Comparison of ENCODE assay signal across 3 cellular contexts in the genomic region with DNA sequence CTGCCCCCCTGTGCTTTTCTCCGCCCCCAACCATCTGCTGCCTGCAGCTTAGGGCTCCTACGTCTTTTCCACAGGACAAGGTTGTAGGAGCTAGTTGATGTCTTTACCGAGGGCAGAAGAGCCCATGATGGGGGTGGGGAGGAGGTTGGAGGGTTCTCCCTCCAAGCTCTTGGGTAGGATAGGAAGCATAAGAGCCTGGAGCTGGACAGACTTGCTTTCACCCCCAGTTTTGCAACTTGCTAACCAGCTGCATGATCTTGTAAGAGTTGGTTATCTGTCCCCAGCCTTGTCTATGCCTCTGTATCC.
TF ChIP-seq lines count a peak whose summit lies in the region.

No MANE protein-coding gene starts in this region.

TF ChIP-seq in SK-N-SH, 30 proteins besides CTCF, POLR2A, EP300 and RAD21 (continued from another document):
- TF ChIP-seq, protein P1, sequence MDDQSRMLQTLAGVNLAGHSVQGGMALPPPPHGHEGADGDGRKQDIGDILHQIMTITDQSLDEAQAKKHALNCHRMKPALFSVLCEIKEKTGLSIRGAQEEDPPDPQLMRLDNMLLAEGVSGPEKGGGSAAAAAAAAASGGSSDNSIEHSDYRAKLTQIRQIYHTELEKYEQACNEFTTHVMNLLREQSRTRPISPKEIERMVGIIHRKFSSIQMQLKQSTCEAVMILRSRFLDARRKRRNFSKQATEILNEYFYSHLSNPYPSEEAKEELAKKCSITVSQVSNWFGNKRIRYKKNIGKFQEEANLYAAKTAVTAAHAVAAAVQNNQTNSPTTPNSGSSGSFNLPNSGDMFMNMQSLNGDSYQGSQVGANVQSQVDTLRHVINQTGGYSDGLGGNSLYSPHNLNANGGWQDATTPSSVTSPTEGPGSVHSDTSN (IDR thresholded peaks at IDR 0.05), result no peak
- TF ChIP-seq, protein P2, sequence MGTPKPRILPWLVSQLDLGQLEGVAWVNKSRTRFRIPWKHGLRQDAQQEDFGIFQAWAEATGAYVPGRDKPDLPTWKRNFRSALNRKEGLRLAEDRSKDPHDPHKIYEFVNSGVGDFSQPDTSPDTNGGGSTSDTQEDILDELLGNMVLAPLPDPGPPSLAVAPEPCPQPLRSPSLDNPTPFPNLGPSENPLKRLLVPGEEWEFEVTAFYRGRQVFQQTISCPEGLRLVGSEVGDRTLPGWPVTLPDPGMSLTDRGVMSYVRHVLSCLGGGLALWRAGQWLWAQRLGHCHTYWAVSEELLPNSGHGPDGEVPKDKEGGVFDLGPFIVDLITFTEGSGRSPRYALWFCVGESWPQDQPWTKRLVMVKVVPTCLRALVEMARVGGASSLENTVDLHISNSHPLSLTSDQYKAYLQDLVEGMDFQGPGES (IDR thresholded peaks at IDR 0.05; ENCODE audit: low read depth, low read length), result no peak
- TF ChIP-seq FOSL2 (IDR thresholded peaks at IDR 0.05; ENCODE audit: borderline replicate concordance, low read depth) (no peak), GATA2 (CRISPR knock-in tag; IDR thresholded peaks at IDR 0.05) (no peak), SIN3A (IDR thresholded peaks at IDR 0.05; ENCODE audit: borderline replicate concordance, low read depth, low read length) (no peak), POLR2AphosphoS5 (IDR thresholded peaks at IDR 0.05; ENCODE audit: low read depth, low read length) (no peak), SMC3 (IDR thresholded peaks at IDR 0.05; ENCODE audit: low read depth, low read length) (no peak), EZH2phosphoT487 (IDR thresholded peaks at IDR 0.05; ENCODE audit: borderline replicate concordance, low read depth) (no peak), RCOR1 (IDR thresholded peaks at IDR 0.05; ENCODE audit: low read length) (no peak), RXRA (IDR thresholded peaks at IDR 0.05; ENCODE audit: borderline replicate concordance, low read depth) (no peak)
- TF ChIP-seq, protein P3, sequence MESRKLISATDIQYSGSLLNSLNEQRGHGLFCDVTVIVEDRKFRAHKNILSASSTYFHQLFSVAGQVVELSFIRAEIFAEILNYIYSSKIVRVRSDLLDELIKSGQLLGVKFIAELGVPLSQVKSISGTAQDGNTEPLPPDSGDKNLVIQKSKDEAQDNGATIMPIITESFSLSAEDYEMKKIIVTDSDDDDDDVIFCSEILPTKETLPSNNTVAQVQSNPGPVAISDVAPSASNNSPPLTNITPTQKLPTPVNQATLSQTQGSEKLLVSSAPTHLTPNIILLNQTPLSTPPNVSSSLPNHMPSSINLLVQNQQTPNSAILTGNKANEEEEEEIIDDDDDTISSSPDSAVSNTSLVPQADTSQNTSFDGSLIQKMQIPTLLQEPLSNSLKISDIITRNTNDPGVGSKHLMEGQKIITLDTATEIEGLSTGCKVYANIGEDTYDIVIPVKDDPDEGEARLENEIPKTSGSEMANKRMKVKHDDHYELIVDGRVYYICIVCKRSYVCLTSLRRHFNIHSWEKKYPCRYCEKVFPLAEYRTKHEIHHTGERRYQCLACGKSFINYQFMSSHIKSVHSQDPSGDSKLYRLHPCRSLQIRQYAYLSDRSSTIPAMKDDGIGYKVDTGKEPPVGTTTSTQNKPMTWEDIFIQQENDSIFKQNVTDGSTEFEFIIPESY (IDR thresholded peaks at IDR 0.05; ENCODE audit: borderline replicate concordance, low read depth), result no peak

TF ChIP-seq in SK-N-SH treated with all-trans-retinoic acid at 6 μM for 48 hours, 23 proteins besides CTCF, POLR2A, EP300 and RAD21 (continued from another document):
- TF ChIP-seq, protein P4, sequence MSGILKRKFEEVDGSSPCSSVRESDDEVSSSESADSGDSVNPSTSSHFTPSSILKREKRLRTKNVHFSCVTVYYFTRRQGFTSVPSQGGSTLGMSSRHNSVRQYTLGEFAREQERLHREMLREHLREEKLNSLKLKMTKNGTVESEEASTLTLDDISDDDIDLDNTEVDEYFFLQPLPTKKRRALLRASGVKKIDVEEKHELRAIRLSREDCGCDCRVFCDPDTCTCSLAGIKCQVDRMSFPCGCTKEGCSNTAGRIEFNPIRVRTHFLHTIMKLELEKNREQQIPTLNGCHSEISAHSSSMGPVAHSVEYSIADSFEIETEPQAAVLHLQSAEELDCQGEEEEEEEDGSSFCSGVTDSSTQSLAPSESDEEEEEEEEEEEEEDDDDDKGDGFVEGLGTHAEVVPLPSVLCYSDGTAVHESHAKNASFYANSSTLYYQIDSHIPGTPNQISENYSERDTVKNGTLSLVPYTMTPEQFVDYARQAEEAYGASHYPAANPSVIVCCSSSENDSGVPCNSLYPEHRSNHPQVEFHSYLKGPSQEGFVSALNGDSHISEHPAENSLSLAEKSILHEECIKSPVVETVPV (CRISPR knock-in tag; IDR thresholded peaks at IDR 0.05), result no peak
- TF ChIP-seq TCF4 (CRISPR knock-in tag; IDR thresholded peaks at IDR 0.05; ENCODE audit: borderline replicate concordance), result no peak

TF ChIP-seq in HEK293T, 16 proteins besides CTCF, POLR2A, EP300 and RAD21 (continued from another document):
- TF ChIP-seq ZNF384 (IDR thresholded peaks at IDR 0.05), result no peak
- TF ChIP-seq SP1 (IDR thresholded peaks at IDR 0.05), result no peak
- no peak for TF ChIP-seq TARDBP (IDR thresholded peaks at IDR 0.05)
- no peak for TF ChIP-seq ELF4 (IDR thresholded peaks at IDR 0.05)
- TF ChIP-seq, protein P5, sequence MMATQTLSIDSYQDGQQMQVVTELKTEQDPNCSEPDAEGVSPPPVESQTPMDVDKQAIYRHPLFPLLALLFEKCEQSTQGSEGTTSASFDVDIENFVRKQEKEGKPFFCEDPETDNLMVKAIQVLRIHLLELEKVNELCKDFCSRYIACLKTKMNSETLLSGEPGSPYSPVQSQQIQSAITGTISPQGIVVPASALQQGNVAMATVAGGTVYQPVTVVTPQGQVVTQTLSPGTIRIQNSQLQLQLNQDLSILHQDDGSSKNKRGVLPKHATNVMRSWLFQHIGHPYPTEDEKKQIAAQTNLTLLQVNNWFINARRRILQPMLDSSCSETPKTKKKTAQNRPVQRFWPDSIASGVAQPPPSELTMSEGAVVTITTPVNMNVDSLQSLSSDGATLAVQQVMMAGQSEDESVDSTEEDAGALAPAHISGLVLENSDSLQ (IDR thresholded peaks at IDR 0.05), result no peak
